In genomic region chr16:11668590-11669379, GRCh38 we compare ENCODE assay signal across 9 cellular contexts. TPM values are rescaled to one million over a fixed set of nuclear protein-coding genes. Genes with fewer than 3 reads are reported as not detected.
DNase-seq lines count a peak whose midpoint lies in the region; ATAC-seq and TF ChIP-seq lines count a peak whose summit lies in the region.
"Had no signal": no experiment of that assay in that cellular context is flagged by ENCODE, and none has a peak within 500 bp of the region (broad histone marks: within the 10 kb centered on the region; RNA-seq: fewer than 3 reads in every experiment).

No MANE protein-coding gene starts in this region.

- H3K4me3 ChIP-seq in AG10803 (ENCODE audit: low read length) (peak overlapping the region; percentile 71), Karpas-422 (ENCODE audit: low read length) (peak overlapping the region; percentile 79), astrocyte of the spinal cord (ENCODE audit: low read depth, low read length) (peak overlapping the region; percentile 61), suprapubic skin (peak overlapping the region; percentile 95)

- H3K27me3 ChIP-seq in Karpas-422 (ENCODE audit: low read length) (no peaks in the 10 kb centered on the region), layer of hippocampus (ENCODE audit: control insufficient read depth, insufficient read depth, low read length) (no peaks in the 10 kb centered on the region), suprapubic skin (no peaks in the 10 kb centered on the region)

- TF ChIP-seq CTCF in AG10803 (conservative IDR thresholded peaks at IDR 0.05; ENCODE audit: low read length) (no peak), astrocyte of the spinal cord (IDR thresholded peaks at IDR 0.05; ENCODE audit: low read depth, low read length) (no peak), suprapubic skin (IDR thresholded peaks at IDR 0.05) (no peak)

- H3K27ac ChIP-seq in Karpas-422 (ENCODE audit: low read length) (no peak overlapping the region), layer of hippocampus (ENCODE audit: low read depth, low read length) (peak overlapping the region; percentile 73), suprapubic skin (peak overlapping the region; percentile 84)
- H3K27ac ChIP-seq: epithelial cell of prostate had no signal

- H3K36me3 ChIP-seq in Karpas-422 (ENCODE audit: insufficient read depth, low read length): no peaks in the 10 kb centered on the region
- no peaks in the 10 kb centered on the region for H3K36me3 ChIP-seq in suprapubic skin

- no peaks in the 10 kb centered on the region for H3K9me3 ChIP-seq in Karpas-422 (ENCODE audit: low read length)
- H3K9me3 ChIP-seq in suprapubic skin: no peaks in the 10 kb centered on the region

- H3K4me2 ChIP-seq in Karpas-422 (ENCODE audit: low read depth, low read length, poor library complexity, severe bottlenecking): peak overlapping the region; percentile 71

- DNase-seq in AG10803 (ENCODE audit: low read depth): no peak
- DNase-seq in Karpas-422: no peak
- DNase-seq in astrocyte of the spinal cord (ENCODE audit: low read depth, low spot score): no peak
- no peak for DNase-seq in suprapubic skin (ENCODE audit: low spot score in 2 of 2)
- DNase-seq in OCI-M1 (lab: John Stamatoyannopoulos, UW): no peak

- H3K9ac ChIP-seq in Karpas-422 (ENCODE audit: low read length): peak overlapping the region; percentile 65

- peaks cover 6% of the 10 kb centered on the region; the same call in 1 of the 2 replicates for H4K20me1 ChIP-seq in Karpas-422 (ENCODE audit: insufficient read depth, low read depth, low read length)

- no peak for TF ChIP-seq POLR2A in suprapubic skin (IDR thresholded peaks at IDR 0.05)

- WGBS in suprapubic skin: no CpG with 5 or more reads among the region's 100 CpGs

- H2AFZ ChIP-seq in Karpas-422 (ENCODE audit: low read length): no peak overlapping the region

- no peaks in the 10 kb centered on the region for H3K79me2 ChIP-seq in Karpas-422 (ENCODE audit: low read length)

- no peaks in the 10 kb centered on the region for H3K9me2 ChIP-seq in Karpas-422 (replicated peaks; ENCODE audit: insufficient read depth, low read length)

- H3K4me1 ChIP-seq in Karpas-422 (ENCODE audit: low read length): peaks cover 63% of the 10 kb centered on the region
- H3K4me1 ChIP-seq in suprapubic skin: peaks cover 60% of the 10 kb centered on the region

- in situ Hi-C loops in astrocyte of the spinal cord (cut with HindIII; ENCODE audit: low sequenced_read_pairs): no loop called here

- ATAC-seq in GM21447 (IDR thresholded peaks at IDR 0.05; ENCODE audit: unreplicated experiment): no peak
- no peak for ATAC-seq in GM18511 (IDR thresholded peaks at IDR 0.05; ENCODE audit: unreplicated experiment)

- no peak for TF ChIP-seq EP300 in suprapubic skin (IDR thresholded peaks at IDR 0.05)

RNA-seq across cellular contexts. Expression of gene SNN, which starts 0.5 kb away (rescaled TPM):
- 27.4 and 34.2 TPM in 2 replicates for total RNA-seq in Karpas-422 (2014; rRNA removed; shearing (Covaris generic); ENCODE audit: low replicate concordance)
- 10 to 100 TPM; 17.0 to 32.7 (median 24.6) TPM for total RNA-seq in suprapubic skin
